ENCODE assay signal across 1 cellular context in the genomic region with DNA sequence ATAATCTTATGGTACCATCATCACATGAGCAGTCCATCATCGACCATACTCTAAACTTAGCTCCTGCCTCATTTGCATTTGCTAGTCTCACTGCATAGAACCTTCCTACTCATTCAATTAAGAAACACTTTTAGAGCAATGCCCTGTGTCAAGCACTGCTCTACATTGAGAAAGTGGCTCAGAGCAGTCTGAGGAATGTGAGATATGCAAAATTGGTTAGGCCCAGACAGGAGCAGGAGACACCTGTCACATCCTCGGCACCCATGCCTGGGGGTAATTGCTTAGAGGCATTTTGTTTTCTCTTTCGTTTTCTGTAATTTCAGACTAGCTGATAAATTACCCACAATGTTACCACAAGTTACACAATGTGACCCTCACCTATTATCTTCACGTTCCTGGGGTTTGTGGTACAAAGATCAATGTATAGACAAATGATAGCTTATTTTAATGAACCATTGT.
TF ChIP-seq lines count a peak whose summit lies in the region.

No MANE protein-coding gene starts in this region.

TF ChIP-seq in GM12878, 131 proteins besides CTCF, POLR2A, EP300 and RAD21 (continued from another document and continues in another):
- peak; percentile 74 for TF ChIP-seq MEF2B (IDR thresholded peaks at IDR 0.05; ENCODE audit: partially characterized antibody, poor library complexity, severe bottlenecking)
- 0 out of 2 replicates have a peak, but pooled peaks have one; percentile 36 for TF ChIP-seq JUND (IDR thresholded peaks at IDR 0.05; ENCODE audit: low read depth, low read length)
- no peak for TF ChIP-seq RFX5 (IDR thresholded peaks at IDR 0.05; ENCODE audit: low read depth, low read length)
- no peak for TF ChIP-seq ZBTB4 (CRISPR knock-in tag; IDR thresholded peaks at IDR 0.05)
- TF ChIP-seq MYB (IDR thresholded peaks at IDR 0.05; ENCODE audit: borderline replicate concordance, low read depth, low read length), result no peak
- TF ChIP-seq, protein P1, sequence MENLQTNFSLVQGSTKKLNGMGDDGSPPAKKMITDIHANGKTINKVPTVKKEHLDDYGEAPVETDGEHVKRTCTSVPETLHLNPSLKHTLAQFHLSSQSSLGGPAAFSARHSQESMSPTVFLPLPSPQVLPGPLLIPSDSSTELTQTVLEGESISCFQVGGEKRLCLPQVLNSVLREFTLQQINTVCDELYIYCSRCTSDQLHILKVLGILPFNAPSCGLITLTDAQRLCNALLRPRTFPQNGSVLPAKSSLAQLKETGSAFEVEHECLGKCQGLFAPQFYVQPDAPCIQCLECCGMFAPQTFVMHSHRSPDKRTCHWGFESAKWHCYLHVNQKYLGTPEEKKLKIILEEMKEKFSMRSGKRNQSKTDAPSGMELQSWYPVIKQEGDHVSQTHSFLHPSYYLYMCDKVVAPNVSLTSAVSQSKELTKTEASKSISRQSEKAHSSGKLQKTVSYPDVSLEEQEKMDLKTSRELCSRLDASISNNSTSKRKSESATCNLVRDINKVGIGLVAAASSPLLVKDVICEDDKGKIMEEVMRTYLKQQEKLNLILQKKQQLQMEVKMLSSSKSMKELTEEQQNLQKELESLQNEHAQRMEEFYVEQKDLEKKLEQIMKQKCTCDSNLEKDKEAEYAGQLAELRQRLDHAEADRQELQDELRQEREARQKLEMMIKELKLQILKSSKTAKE (IDR thresholded peaks at IDR 0.05; ENCODE audit: low read depth, poor library complexity, severe bottlenecking), result peak; percentile 85
- no peak for TF ChIP-seq CHD4 (IDR thresholded peaks at IDR 0.05)
- TF ChIP-seq POLR2AphosphoS5 (IDR thresholded peaks at IDR 0.05; ENCODE audit: low read length), result no peak
- TF ChIP-seq CBX5 (IDR thresholded peaks at IDR 0.05; ENCODE audit: low read depth), result no peak
- no peak for TF ChIP-seq TAF1 (IDR thresholded peaks at IDR 0.05; ENCODE audit: borderline replicate concordance, low read depth, low read length)
- TF ChIP-seq EGR1 (IDR thresholded peaks at IDR 0.05; ENCODE audit: borderline replicate concordance in 1 of 2, low read depth in 2 of 2, low read length in 2 of 2), result no peak
- no peak for TF ChIP-seq NFYA (IDR thresholded peaks at IDR 0.05; ENCODE audit: borderline replicate concordance, low read depth, low read length)
- TF ChIP-seq RELA (IDR thresholded peaks at IDR 0.05; ENCODE audit: borderline replicate concordance, partially characterized antibody), result no peak
- TF ChIP-seq, protein P2, sequence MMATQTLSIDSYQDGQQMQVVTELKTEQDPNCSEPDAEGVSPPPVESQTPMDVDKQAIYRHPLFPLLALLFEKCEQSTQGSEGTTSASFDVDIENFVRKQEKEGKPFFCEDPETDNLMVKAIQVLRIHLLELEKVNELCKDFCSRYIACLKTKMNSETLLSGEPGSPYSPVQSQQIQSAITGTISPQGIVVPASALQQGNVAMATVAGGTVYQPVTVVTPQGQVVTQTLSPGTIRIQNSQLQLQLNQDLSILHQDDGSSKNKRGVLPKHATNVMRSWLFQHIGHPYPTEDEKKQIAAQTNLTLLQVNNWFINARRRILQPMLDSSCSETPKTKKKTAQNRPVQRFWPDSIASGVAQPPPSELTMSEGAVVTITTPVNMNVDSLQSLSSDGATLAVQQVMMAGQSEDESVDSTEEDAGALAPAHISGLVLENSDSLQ (IDR thresholded peaks at IDR 0.05), result peak; percentile 90
- TF ChIP-seq, protein P3, sequence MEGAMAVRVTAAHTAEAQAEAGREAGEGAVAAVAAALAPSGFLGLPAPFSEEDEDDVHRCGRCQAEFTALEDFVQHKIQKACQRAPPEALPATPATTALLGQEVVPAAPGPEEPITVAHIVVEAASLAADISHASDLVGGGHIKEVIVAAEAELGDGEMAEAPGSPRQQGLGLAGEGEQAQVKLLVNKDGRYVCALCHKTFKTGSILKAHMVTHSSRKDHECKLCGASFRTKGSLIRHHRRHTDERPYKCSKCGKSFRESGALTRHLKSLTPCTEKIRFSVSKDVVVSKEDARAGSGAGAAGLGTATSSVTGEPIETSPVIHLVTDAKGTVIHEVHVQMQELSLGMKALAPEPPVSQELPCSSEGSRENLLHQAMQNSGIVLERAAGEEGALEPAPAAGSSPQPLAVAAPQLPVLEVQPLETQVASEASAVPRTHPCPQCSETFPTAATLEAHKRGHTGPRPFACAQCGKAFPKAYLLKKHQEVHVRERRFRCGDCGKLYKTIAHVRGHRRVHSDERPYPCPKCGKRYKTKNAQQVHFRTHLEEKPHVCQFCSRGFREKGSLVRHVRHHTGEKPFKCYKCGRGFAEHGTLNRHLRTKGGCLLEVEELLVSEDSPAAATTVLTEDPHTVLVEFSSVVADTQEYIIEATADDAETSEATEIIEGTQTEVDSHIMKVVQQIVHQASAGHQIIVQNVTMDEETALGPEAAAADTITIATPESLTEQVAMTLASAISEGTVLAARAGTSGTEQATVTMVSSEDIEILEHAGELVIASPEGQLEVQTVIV (IDR thresholded peaks at IDR 0.05; ENCODE audit: borderline replicate concordance, partially characterized antibody), result no peak
- peak; percentile 88 for TF ChIP-seq CUX1 (IDR thresholded peaks at IDR 0.05; ENCODE audit: insufficient replicate concordance, low read depth, low read length)
- no peak for TF ChIP-seq MYC (IDR thresholded peaks at IDR 0.05; ENCODE audit: insufficient read depth, insufficient read length, insufficient replicate concordance, low read length, severe bottlenecking)
- no peak for TF ChIP-seq NFXL1 (IDR thresholded peaks at IDR 0.05; ENCODE audit: borderline replicate concordance)
- TF ChIP-seq ZNF207 (IDR thresholded peaks at IDR 0.05; ENCODE audit: borderline replicate concordance), result no peak
- TF ChIP-seq YY1 (IDR thresholded peaks at IDR 0.05; ENCODE audit: low read depth, low read length), result no peak
- peak; percentile 54; the same call in 1 of the 2 replicates for TF ChIP-seq CHD2 (IDR thresholded peaks at IDR 0.05; ENCODE audit: borderline replicate concordance, low read depth, low read length)
- no peak for TF ChIP-seq SMAD1 (IDR thresholded peaks at IDR 0.05; ENCODE audit: low read depth, partially characterized antibody)
- no peak for TF ChIP-seq ESRRA (IDR thresholded peaks at IDR 0.05; ENCODE audit: low read length)
- 0 out of 2 replicates have a peak, but pooled peaks have one; percentile 18 for TF ChIP-seq STAT3 (IDR thresholded peaks at IDR 0.05; ENCODE audit: low read depth, low read length)
- no peak for TF ChIP-seq RBBP5 (conservative IDR thresholded peaks at IDR 0.05)
- TF ChIP-seq KLF5 (IDR thresholded peaks at IDR 0.05; ENCODE audit: partially characterized antibody), result no peak
- TF ChIP-seq BRCA1 (IDR thresholded peaks at IDR 0.05; ENCODE audit: low read depth, low read length), result no peak
- 0 out of 2 replicates have a peak, but pooled peaks have one; percentile 13 for TF ChIP-seq JUNB (IDR thresholded peaks at IDR 0.05)
- TF ChIP-seq GATAD2B (conservative IDR thresholded peaks at IDR 0.05; ENCODE audit: low read depth), result no peak
- TF ChIP-seq NKRF (conservative IDR thresholded peaks at IDR 0.05), result no peak
- TF ChIP-seq SMC3 (IDR thresholded peaks at IDR 0.05; ENCODE audit: borderline replicate concordance, low read length), result no peak
- no peak for TF ChIP-seq WRNIP1 (IDR thresholded peaks at IDR 0.05; ENCODE audit: borderline replicate concordance, low read depth, low read length)
- TF ChIP-seq, protein P4, sequence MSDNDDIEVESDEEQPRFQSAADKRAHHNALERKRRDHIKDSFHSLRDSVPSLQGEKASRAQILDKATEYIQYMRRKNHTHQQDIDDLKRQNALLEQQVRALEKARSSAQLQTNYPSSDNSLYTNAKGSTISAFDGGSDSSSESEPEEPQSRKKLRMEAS (IDR thresholded peaks at IDR 0.05; ENCODE audit: low read depth, low read length), result no peak
- TF ChIP-seq RB1 (IDR thresholded peaks at IDR 0.05; ENCODE audit: borderline replicate concordance), result no peak
- TF ChIP-seq CBFB (IDR thresholded peaks at IDR 0.05; ENCODE audit: low read depth), result no peak
- no peak for TF ChIP-seq SIX5 (IDR thresholded peaks at IDR 0.05; ENCODE audit: low read depth, low read length, severe bottlenecking)
- TF ChIP-seq ZNF24 (IDR thresholded peaks at IDR 0.05), result no peak
- TF ChIP-seq ZBED1 (IDR thresholded peaks at IDR 0.05; ENCODE audit: borderline replicate concordance), result no peak
- no peak for TF ChIP-seq ELK1 (IDR thresholded peaks at IDR 0.05; ENCODE audit: low read depth, low read length)
